Comparison of ENCODE assay signal across 21 cellular contexts in genomic region chr1:154467768-154468102, GRCh38. TPM values are rescaled to one million over a fixed set of nuclear protein-coding genes. Genes with fewer than 3 reads are reported as not detected.
DNase-seq lines count a peak whose midpoint lies in the region; ATAC-seq and TF ChIP-seq lines count a peak whose summit lies in the region.
"Had no signal": no experiment of that assay in that cellular context is flagged by ENCODE, and none has a peak within 500 bp of the region (broad histone marks: within the 10 kb centered on the region; RNA-seq: fewer than 3 reads in every experiment).

No MANE protein-coding gene starts in this region.

- peak; percentile 27 to 51 for ATAC-seq in activated T-cell treated with anti-CD3 and anti-CD28 coated beads, Interleukin-2, amount 50 U/mL, for 72 hours (replicated peaks in 1 of 2)
- no peak for ATAC-seq in naive thymus-derived CD8-positive, alpha-beta T cell
- ATAC-seq in GM21723 (IDR thresholded peaks at IDR 0.05; ENCODE audit: unreplicated experiment), result no peak
- ATAC-seq: HCT116, left lung had no signal

- H3K4me3 ChIP-seq in KMS-11 (IDR thresholded peaks at IDR 0.05; ENCODE audit: insufficient read depth, low read depth, low read length), result no peak overlapping the region
- no peak overlapping the region for H3K4me3 ChIP-seq in PC-9
- H3K4me3 ChIP-seq: left lung, smooth muscle cell, tibial nerve had no signal

- H3K9me2 ChIP-seq in PC-9 (ENCODE audit: insufficient read depth), result no peaks in the 10 kb centered on the region

- no TSS peak for BruUV-seq in PC-9 (replicated peaks; lab: Mats Ljungman, UMichigan)

- no peak for DNase-seq in activated naive CD4-positive, alpha-beta T cell treated with anti-CD3 and anti-CD28 coated beads, Interleukin-2, amount 50 U/mL, for 16 hours
- peak; percentile 28 to 35 for DNase-seq in activated T-cell treated with anti-CD3 and anti-CD28 coated beads, Interleukin-2, amount 50 U/mL, for 72 hours
- DNase-seq in naive thymus-derived CD8-positive, alpha-beta T cell, result no peak
- DNase-seq in PC-9 (no peak), GF-D8 (lab: John Stamatoyannopoulos, UW) (no peak)
- DNase-seq: mesendoderm, NCI-H1048, NCI-H187, NCI-H524 treated with DMSO at 0.1 percent for 48 hours, retina had no signal

- POLR2A ChIA-PET in naive thymus-derived CD8-positive, alpha-beta T cell (lab: Charles Lee), result interaction anchor here (0.8 to 1.4 kb wide), 3 partner anchors 25 to 65 kb away, joined by 3 to 4 read pairs (median 3); no protein-coding TSS in a partner anchor
- POLR2A ChIA-PET in PC-9 (lab: Charles Lee; ENCODE audit: unreplicated experiment), result interaction anchor here (0.6 to 0.7 kb wide), 2 partner anchors 21 to 147 kb away, joined by 3 to 5 read pairs; partner anchors contain the start of gene AQP10

- H3K9ac ChIP-seq in KMS-11, result no peak overlapping the region

- no peaks in the 10 kb centered on the region for H3K36me3 Mint-ChIP-seq in activated naive CD4-positive, alpha-beta T cell treated with anti-CD3 and anti-CD28 coated beads, Interleukin-2, amount 50 U/mL, for 24 hours
- H3K36me3 Mint-ChIP-seq in activated T-cell treated with anti-CD3 and anti-CD28 coated beads, Interleukin-2, amount 50 U/mL, for 72 hours (ENCODE audit: insufficient read depth in 2 of 2), result no peaks in the 10 kb centered on the region
- H3K36me3 Mint-ChIP-seq in naive thymus-derived CD8-positive, alpha-beta T cell, result peaks cover 0 to 39% (median 0%) of the 10 kb centered on the region in 3 donors
- H3K36me3 Mint-ChIP-seq: brain had no signal

- peaks cover 31% of the 10 kb centered on the region; the same call in 1 of the 2 replicates for H3K27me3 ChIP-seq in KMS-11 (ENCODE audit: insufficient read depth, low read depth)
- H3K27me3 ChIP-seq in PC-9 (ENCODE audit: insufficient read depth, low read depth), result no peaks in the 10 kb centered on the region
- H3K27me3 ChIP-seq: left lung, tibial nerve had no signal

- H3F3A ChIP-seq in PC-9 (ENCODE audit: insufficient read depth, low read depth), result no peaks in the 10 kb centered on the region

- H3K79me2 ChIP-seq in KMS-11 (ENCODE audit: insufficient read depth, low read depth), result no peaks in the 10 kb centered on the region
- no peaks in the 10 kb centered on the region for H3K79me2 ChIP-seq in PC-9 (ENCODE audit: low read depth)

- CTCF ChIA-PET in PC-9 (lab: Charles Lee), result interaction anchor here (0.6 to 0.7 kb wide), 2 partner anchors 139 to 757 kb away, joined by 3 to 23 read pairs; no protein-coding TSS in a partner anchor

- TF ChIP-seq CTCF in KMS-11 (conservative IDR thresholded peaks at IDR 0.05; ENCODE audit: low read depth, low read length) (no peak), PC-9 (conservative IDR thresholded peaks at IDR 0.05) (no peak)

- peaks cover 62% of the 10 kb centered on the region for H3K4me1 ChIP-seq in KMS-11 (ENCODE audit: low read depth, poor library complexity, severe bottlenecking)
- H3K4me1 ChIP-seq in PC-9 (replicated peaks; ENCODE audit: insufficient read depth), result peaks cover 11% of the 10 kb centered on the region

- H3K9me3 ChIP-seq in PC-9 (ENCODE audit: insufficient read depth, low read depth), result no peaks in the 10 kb centered on the region
- H3K9me3 ChIP-seq: left lung, tibial nerve had no signal

- H3K4me1 Mint-ChIP-seq in activated naive CD4-positive, alpha-beta T cell treated with anti-CD3 and anti-CD28 coated beads, Interleukin-2, amount 50 U/mL, for 24 hours, result peaks cover 69% of the 10 kb centered on the region
- peaks cover 55% of the 10 kb centered on the region for H3K4me1 Mint-ChIP-seq in activated T-cell treated with anti-CD3 and anti-CD28 coated beads, Interleukin-2, amount 50 U/mL, for 72 hours (ENCODE audit: low read depth)
- peaks cover 21 to 58% (median 49%) of the 10 kb centered on the region in 4 donors for H3K4me1 Mint-ChIP-seq in naive thymus-derived CD8-positive, alpha-beta T cell

- H4K20me1 ChIP-seq in KMS-11 (ENCODE audit: insufficient read depth) (no peaks in the 10 kb centered on the region), PC-9 (ENCODE audit: insufficient read depth) (no peaks in the 10 kb centered on the region)

- peak overlapping the region; percentile 24; the same call in 1 of the 2 replicates for H3K27ac ChIP-seq in KMS-11
- H3K27ac ChIP-seq in PC-9, result no peak overlapping the region
- H3K27ac ChIP-seq: C4-2B, tibial nerve had no signal

- H3K36me3 ChIP-seq in KMS-11 (ENCODE audit: insufficient read depth), result no peaks in the 10 kb centered on the region
- H3K36me3 ChIP-seq in PC-9 (ENCODE audit: low read depth), result no peaks in the 10 kb centered on the region

- no peaks in the 10 kb centered on the region for H3K9me3 Mint-ChIP-seq in activated naive CD4-positive, alpha-beta T cell treated with anti-CD3 and anti-CD28 coated beads, Interleukin-2, amount 50 U/mL, for 24 hours
- no peaks in the 10 kb centered on the region for H3K9me3 Mint-ChIP-seq in activated T-cell treated with anti-CD3 and anti-CD28 coated beads, Interleukin-2, amount 50 U/mL, for 72 hours
- H3K9me3 Mint-ChIP-seq in naive thymus-derived CD8-positive, alpha-beta T cell, result no peaks in the 10 kb centered on the region
- H3K9me3 Mint-ChIP-seq: brain had no signal

- no peak overlapping the region for H3K4me3 Mint-ChIP-seq in activated naive CD4-positive, alpha-beta T cell treated with anti-CD3 and anti-CD28 coated beads, Interleukin-2, amount 50 U/mL, for 24 hours
- peak overlapping the region in 1 of 2 donors; percentile 66 for H3K4me3 Mint-ChIP-seq in activated T-cell treated with anti-CD3 and anti-CD28 coated beads, Interleukin-2, amount 50 U/mL, for 72 hours
- H3K4me3 Mint-ChIP-seq in naive thymus-derived CD8-positive, alpha-beta T cell, result no peak overlapping the region
- H3K4me3 Mint-ChIP-seq: brain had no signal

- no peaks in the 10 kb centered on the region for H3K27me3 Mint-ChIP-seq in activated naive CD4-positive, alpha-beta T cell treated with anti-CD3 and anti-CD28 coated beads, Interleukin-2, amount 50 U/mL, for 24 hours
- H3K27me3 Mint-ChIP-seq in activated T-cell treated with anti-CD3 and anti-CD28 coated beads, Interleukin-2, amount 50 U/mL, for 72 hours (ENCODE audit: low read depth), result no peaks in the 10 kb centered on the region
- no peaks in the 10 kb centered on the region for H3K27me3 Mint-ChIP-seq in naive thymus-derived CD8-positive, alpha-beta T cell

- H3K27ac Mint-ChIP-seq in activated naive CD4-positive, alpha-beta T cell treated with anti-CD3 and anti-CD28 coated beads, Interleukin-2, amount 50 U/mL, for 24 hours, result peak overlapping the region; percentile 17
- peak overlapping the region; percentile 20 for H3K27ac Mint-ChIP-seq in activated T-cell treated with anti-CD3 and anti-CD28 coated beads, Interleukin-2, amount 50 U/mL, for 72 hours
- H3K27ac Mint-ChIP-seq in naive thymus-derived CD8-positive, alpha-beta T cell, result peak overlapping the region in 8 of 10 donors; percentile 17 to 75 (median 56)

- H2AFZ ChIP-seq in KMS-11 (ENCODE audit: low read depth) (no peak overlapping the region), PC-9 (no peak overlapping the region)

- H3K4me2 ChIP-seq in KMS-11 (peak overlapping the region; percentile 46), PC-9 (no peak overlapping the region)
- H3K4me2 ChIP-seq: smooth muscle cell had no signal

- intact Hi-C loops in PC-9 (cut with micrococcal nuclease; ENCODE audit: unreplicated experiment), result no loop called here

RNA-seq across cellular contexts. Expression of gene TDRD10, which starts 34.3 kb away (rescaled TPM):
- under 1 TPM in 1 of 2 donors, not detected in 1; 0.86 TPM for total RNA-seq in activated T-cell treated with anti-CD3 and anti-CD28 coated beads, Interleukin-2, amount 50 U/mL, for 72 hours
- not detected for total RNA-seq in naive thymus-derived CD8-positive, alpha-beta T cell
- polyA plus RNA-seq in naive thymus-derived CD8-positive, alpha-beta T cell, result not detected
- total RNA-seq in PC-9 (2021), result not detected in 2 replicates
- total RNA-seq: myocyte, osteoblast had no signal

RNA-seq across cellular contexts. Expression of gene SHE, which starts 34.5 kb away (rescaled TPM):
- total RNA-seq in activated T-cell treated with anti-CD3 and anti-CD28 coated beads, Interleukin-2, amount 50 U/mL, for 72 hours, result under 1 TPM; 0.19 to 0.49 TPM
- not detected for total RNA-seq in naive thymus-derived CD8-positive, alpha-beta T cell
- polyA plus RNA-seq in naive thymus-derived CD8-positive, alpha-beta T cell, result not detected
- not detected in 2 replicates for total RNA-seq in PC-9 (2021)
- total RNA-seq: myocyte, osteoblast had no signal

Comparison
In these comparisons a context has a peak if more than half of its experiments do, and no peak if none do; other contexts are left out.
1. DNase-seq: peak in activated T-cell treated with anti-CD3 and anti-CD28 coated beads, Interleukin-2, amount 50 U/mL, for 72 hours (2 of 2); none in activated naive CD4-positive, alpha-beta T cell treated with anti-CD3 and anti-CD28 coated beads, Interleukin-2, amount 50 U/mL, for 16 hours (single experiment), naive thymus-derived CD8-positive, alpha-beta T cell (0 of 10), PC-9 (0 of 2) and GF-D8 (single experiment).
2. ATAC-seq: peak in activated T-cell treated with anti-CD3 and anti-CD28 coated beads, Interleukin-2, amount 50 U/mL, for 72 hours (2 of 2); none in naive thymus-derived CD8-positive, alpha-beta T cell (0 of 2) and GM21723 (single experiment).
3. Peak in every context shown above with its lines, with median percentiles within 50 percentile points of each other: H3K27ac Mint-ChIP-seq.